1 cellular context compared by ENCODE assay signal in the genomic region with DNA sequence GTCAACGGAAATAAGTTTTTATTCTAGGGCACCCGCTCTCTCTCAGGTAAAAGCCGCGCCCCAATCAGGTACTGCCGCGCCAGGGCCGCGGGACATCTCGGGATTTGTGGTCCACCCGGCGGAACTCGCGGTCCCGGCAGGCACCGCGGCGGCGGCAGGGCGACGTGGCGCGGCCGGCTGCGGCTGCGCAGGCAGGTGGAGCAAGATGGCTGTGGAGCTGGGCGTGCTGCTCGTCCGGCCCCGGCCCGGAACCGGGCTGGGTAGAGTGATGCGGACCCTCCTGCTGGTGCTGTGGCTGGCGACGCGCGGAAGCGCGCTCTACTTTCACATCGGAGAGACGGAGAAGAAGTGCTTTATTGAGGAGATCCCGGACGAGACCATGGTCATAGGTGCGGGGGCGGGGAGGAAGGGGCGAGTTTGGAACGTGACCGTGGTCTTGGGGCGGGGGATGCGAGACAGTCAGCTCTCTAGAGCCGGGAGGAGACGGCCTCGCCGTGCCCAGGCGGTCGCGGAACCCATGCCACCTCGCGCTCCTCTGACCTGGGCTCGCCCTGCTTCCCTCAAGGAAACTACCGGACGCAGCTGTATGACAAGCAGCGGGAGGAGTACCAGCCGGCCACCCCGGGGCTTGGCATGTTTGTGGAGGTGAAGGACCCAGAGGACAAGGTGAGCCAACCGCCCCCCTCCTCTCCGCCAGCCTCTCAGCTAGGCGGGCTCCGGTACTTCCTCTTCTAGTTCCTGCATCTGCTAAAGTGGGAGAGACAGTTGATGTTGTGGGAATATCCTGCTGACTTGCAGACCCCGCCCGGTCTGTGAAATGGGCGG.
TF ChIP-seq lines count a peak whose summit lies in the region.

A gene (plus strand): TSS at position 194 of the 825 bp plus-strand sequence. CDS start 12 bp downstream, at position 206.

TF ChIP-seq in HEK293, 187 proteins besides CTCF, POLR2A, EP300 and RAD21 (continued from another document and continues in another):
- TF ChIP-seq YY1 (tag by site-specific recombination; IDR thresholded peaks at IDR 0.05) (peak; percentile 83), ZNF555 (tag by site-specific recombination; conservative IDR thresholded peaks at IDR 0.05) (no peak), ZNF701 (tag by site-specific recombination; IDR thresholded peaks at IDR 0.05) (no peak), KLF8 (tag by site-specific recombination; IDR thresholded peaks at IDR 0.05) (peak; percentile 43; the same call in 1 of the 2 replicates), ZNF324 (tag by site-specific recombination; IDR thresholded peaks at IDR 0.05) (peak; percentile 61; the same call in 1 of the 2 replicates), SCRT2 (tag by site-specific recombination; IDR thresholded peaks at IDR 0.05) (no peak), GLI4 (tag by site-specific recombination; IDR thresholded peaks at IDR 0.05) (no peak), ZBTB17 (tag by site-specific recombination; IDR thresholded peaks at IDR 0.05) (no peak), ZNF112 (tag by site-specific recombination; IDR thresholded peaks at IDR 0.05) (no peak), ZNF302 (tag by site-specific recombination; IDR thresholded peaks at IDR 0.05; ENCODE audit: low read depth) (no peak), ZNF23 (tag by site-specific recombination; IDR thresholded peaks at IDR 0.05; ENCODE audit: borderline replicate concordance) (no peak), YY2 (tag by site-specific recombination; IDR thresholded peaks at IDR 0.05) (peak; percentile 76), ZNF548 (tag by site-specific recombination; IDR thresholded peaks at IDR 0.05) (no peak), ZNF350 (tag by site-specific recombination; IDR thresholded peaks at IDR 0.05) (no peak), ZNF391 (tag by site-specific recombination; IDR thresholded peaks at IDR 0.05; ENCODE audit: borderline replicate concordance, low read depth) (peak; percentile 73; the same call in 1 of the 2 replicates), GLIS2 (tag by site-specific recombination; IDR thresholded peaks at IDR 0.05) (no peak), KLF16 (tag by site-specific recombination; IDR thresholded peaks at IDR 0.05) (no peak), ZBTB7A (tag by site-specific recombination; IDR thresholded peaks at IDR 0.05; ENCODE audit: low read depth) (0 out of 2 replicates have a peak, but pooled peaks have one; percentile 37), KLF9 (tag by site-specific recombination; IDR thresholded peaks at IDR 0.05; ENCODE audit: low read depth) (peak; percentile 70; the same call in 1 of the 2 replicates), ZNF2 (tag by site-specific recombination; IDR thresholded peaks at IDR 0.05) (no peak), ZNF157 (tag by site-specific recombination; IDR thresholded peaks at IDR 0.05) (no peak), ZSCAN23 (tag by site-specific recombination; IDR thresholded peaks at IDR 0.05) (no peak), ZNF623 (tag by site-specific recombination; IDR thresholded peaks at IDR 0.05) (no peak), ZNF654 (tag by site-specific recombination; IDR thresholded peaks at IDR 0.05; ENCODE audit: low read depth) (no peak), ZNF341 (tag by site-specific recombination; IDR thresholded peaks at IDR 0.05; ENCODE audit: low read depth) (peak; percentile 73), ZSCAN30 (tag by site-specific recombination; IDR thresholded peaks at IDR 0.05) (no peak), BCL11A (tag by site-specific recombination; IDR thresholded peaks at IDR 0.05; ENCODE audit: low read depth) (no peak), ZNF558 (tag by site-specific recombination; IDR thresholded peaks at IDR 0.05) (no peak), ZNF366 (tag by site-specific recombination; conservative IDR thresholded peaks at IDR 0.05) (no peak), ZNF138 (tag by site-specific recombination; IDR thresholded peaks at IDR 0.05; ENCODE audit: borderline replicate concordance) (no peak), ZNF792 (tag by site-specific recombination; IDR thresholded peaks at IDR 0.05) (no peak), SP3 (tag by site-specific recombination; IDR thresholded peaks at IDR 0.05) (peak; percentile 43), ZFP3 (tag by site-specific recombination; IDR thresholded peaks at IDR 0.05; ENCODE audit: low read depth) (no peak), ZNF677 (tag by site-specific recombination; IDR thresholded peaks at IDR 0.05) (no peak), ZNF561 (tag by site-specific recombination; IDR thresholded peaks at IDR 0.05; ENCODE audit: borderline replicate concordance) (no peak), ZNF521 (tag by site-specific recombination; IDR thresholded peaks at IDR 0.05) (no peak), ZNF837 (tag by site-specific recombination; IDR thresholded peaks at IDR 0.05) (no peak), ZBTB8A (tag by site-specific recombination; IDR thresholded peaks at IDR 0.05) (no peak), ZNF544 (tag by site-specific recombination; IDR thresholded peaks at IDR 0.05) (no peak)
- TF ChIP-seq, protein P1, sequence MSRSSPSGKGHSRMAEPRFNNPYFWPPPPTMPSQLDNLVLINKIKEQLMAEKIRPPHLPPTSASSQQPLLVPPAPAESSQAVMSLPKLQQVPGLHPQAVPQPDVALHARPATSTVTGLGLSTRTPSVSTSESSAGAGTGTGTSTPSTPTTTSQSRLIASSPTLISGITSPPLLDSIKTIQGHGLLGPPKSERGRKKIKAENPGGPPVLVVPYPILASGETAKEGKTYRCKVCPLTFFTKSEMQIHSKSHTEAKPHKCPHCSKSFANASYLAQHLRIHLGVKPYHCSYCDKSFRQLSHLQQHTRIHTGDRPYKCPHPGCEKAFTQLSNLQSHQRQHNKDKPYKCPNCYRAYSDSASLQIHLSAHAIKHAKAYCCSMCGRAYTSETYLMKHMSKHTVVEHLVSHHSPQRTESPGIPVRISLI (tag by site-specific recombination; IDR thresholded peaks at IDR 0.05): no peak
- TF ChIP-seq, protein P2, sequence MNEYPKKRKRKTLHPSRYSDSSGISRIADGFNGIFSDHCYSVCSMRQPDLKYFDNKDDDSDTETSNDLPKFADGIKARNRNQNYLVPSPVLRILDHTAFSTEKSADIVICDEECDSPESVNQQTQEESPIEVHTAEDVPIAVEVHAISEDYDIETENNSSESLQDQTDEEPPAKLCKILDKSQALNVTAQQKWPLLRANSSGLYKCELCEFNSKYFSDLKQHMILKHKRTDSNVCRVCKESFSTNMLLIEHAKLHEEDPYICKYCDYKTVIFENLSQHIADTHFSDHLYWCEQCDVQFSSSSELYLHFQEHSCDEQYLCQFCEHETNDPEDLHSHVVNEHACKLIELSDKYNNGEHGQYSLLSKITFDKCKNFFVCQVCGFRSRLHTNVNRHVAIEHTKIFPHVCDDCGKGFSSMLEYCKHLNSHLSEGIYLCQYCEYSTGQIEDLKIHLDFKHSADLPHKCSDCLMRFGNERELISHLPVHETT (tag by site-specific recombination; IDR thresholded peaks at IDR 0.05): no peak
- TF ChIP-seq, protein P3, sequence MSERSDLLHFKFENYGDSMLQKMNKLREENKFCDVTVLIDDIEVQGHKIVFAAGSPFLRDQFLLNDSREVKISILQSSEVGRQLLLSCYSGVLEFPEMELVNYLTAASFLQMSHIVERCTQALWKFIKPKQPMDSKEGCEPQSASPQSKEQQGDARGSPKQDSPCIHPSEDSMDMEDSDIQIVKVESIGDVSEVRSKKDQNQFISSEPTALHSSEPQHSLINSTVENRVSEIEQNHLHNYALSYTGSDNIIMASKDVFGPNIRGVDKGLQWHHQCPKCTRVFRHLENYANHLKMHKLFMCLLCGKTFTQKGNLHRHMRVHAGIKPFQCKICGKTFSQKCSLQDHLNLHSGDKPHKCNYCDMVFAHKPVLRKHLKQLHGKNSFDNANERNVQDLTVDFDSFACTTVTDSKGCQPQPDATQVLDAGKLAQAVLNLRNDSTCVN (tag by site-specific recombination; optimal IDR thresholded peaks at IDR 0.05): peak; percentile 88
- TF ChIP-seq, protein P4, sequence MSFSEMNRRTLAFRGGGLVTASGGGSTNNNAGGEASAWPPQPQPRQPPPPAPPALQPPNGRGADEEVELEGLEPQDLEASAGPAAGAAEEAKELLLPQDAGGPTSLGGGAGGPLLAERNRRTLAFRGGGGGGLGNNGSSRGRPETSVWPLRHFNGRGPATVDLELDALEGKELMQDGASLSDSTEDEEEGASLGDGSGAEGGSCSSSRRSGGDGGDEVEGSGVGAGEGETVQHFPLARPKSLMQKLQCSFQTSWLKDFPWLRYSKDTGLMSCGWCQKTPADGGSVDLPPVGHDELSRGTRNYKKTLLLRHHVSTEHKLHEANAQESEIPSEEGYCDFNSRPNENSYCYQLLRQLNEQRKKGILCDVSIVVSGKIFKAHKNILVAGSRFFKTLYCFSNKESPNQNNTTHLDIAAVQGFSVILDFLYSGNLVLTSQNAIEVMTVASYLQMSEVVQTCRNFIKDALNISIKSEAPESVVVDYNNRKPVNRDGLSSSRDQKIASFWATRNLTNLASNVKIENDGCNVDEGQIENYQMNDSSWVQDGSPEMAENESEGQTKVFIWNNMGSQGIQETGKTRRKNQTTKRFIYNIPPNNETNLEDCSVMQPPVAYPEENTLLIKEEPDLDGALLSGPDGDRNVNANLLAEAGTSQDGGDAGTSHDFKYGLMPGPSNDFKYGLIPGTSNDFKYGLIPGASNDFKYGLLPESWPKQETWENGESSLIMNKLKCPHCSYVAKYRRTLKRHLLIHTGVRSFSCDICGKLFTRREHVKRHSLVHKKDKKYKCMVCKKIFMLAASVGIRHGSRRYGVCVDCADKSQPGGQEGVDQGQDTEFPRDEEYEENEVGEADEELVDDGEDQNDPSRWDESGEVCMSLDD (tag by site-specific recombination; IDR thresholded peaks at IDR 0.05): no peak
- TF ChIP-seq, protein P5, sequence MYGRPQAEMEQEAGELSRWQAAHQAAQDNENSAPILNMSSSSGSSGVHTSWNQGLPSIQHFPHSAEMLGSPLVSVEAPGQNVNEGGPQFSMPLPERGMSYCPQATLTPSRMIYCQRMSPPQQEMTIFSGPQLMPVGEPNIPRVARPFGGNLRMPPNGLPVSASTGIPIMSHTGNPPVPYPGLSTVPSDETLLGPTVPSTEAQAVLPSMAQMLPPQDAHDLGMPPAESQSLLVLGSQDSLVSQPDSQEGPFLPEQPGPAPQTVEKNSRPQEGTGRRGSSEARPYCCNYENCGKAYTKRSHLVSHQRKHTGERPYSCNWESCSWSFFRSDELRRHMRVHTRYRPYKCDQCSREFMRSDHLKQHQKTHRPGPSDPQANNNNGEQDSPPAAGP (tag by site-specific recombination; IDR thresholded peaks at IDR 0.05): peak; percentile 65; the same call in 1 of the 2 replicates
- TF ChIP-seq, protein P6, sequence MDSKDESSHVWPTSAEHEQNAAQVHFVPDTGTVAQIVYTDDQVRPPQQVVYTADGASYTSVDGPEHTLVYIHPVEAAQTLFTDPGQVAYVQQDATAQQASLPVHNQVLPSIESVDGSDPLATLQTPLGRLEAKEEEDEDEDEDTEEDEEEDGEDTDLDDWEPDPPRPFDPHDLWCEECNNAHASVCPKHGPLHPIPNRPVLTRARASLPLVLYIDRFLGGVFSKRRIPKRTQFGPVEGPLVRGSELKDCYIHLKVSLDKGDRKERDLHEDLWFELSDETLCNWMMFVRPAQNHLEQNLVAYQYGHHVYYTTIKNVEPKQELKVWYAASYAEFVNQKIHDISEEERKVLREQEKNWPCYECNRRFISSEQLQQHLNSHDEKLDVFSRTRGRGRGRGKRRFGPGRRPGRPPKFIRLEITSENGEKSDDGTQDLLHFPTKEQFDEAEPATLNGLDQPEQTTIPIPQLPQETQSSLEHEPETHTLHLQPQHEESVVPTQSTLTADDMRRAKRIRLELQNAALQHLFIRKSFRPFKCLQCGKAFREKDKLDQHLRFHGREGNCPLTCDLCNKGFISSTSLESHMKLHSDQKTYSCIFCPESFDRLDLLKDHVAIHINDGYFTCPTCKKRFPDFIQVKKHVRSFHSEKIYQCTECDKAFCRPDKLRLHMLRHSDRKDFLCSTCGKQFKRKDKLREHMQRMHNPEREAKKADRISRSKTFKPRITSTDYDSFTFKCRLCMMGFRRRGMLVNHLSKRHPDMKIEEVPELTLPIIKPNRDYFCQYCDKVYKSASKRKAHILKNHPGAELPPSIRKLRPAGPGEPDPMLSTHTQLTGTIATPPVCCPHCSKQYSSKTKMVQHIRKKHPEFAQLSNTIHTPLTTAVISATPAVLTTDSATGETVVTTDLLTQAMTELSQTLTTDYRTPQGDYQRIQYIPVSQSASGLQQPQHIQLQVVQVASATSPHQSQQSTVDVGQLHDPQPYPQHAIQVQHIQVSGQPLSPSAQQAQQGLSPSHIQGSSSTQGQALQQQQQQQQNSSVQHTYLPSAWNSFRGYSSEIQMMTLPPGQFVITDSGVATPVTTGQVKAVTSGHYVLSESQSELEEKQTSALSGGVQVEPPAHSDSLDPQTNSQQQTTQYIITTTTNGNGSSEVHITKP (tag by site-specific recombination; IDR thresholded peaks at IDR 0.05): peak; percentile 83
- TF ChIP-seq, protein P7, sequence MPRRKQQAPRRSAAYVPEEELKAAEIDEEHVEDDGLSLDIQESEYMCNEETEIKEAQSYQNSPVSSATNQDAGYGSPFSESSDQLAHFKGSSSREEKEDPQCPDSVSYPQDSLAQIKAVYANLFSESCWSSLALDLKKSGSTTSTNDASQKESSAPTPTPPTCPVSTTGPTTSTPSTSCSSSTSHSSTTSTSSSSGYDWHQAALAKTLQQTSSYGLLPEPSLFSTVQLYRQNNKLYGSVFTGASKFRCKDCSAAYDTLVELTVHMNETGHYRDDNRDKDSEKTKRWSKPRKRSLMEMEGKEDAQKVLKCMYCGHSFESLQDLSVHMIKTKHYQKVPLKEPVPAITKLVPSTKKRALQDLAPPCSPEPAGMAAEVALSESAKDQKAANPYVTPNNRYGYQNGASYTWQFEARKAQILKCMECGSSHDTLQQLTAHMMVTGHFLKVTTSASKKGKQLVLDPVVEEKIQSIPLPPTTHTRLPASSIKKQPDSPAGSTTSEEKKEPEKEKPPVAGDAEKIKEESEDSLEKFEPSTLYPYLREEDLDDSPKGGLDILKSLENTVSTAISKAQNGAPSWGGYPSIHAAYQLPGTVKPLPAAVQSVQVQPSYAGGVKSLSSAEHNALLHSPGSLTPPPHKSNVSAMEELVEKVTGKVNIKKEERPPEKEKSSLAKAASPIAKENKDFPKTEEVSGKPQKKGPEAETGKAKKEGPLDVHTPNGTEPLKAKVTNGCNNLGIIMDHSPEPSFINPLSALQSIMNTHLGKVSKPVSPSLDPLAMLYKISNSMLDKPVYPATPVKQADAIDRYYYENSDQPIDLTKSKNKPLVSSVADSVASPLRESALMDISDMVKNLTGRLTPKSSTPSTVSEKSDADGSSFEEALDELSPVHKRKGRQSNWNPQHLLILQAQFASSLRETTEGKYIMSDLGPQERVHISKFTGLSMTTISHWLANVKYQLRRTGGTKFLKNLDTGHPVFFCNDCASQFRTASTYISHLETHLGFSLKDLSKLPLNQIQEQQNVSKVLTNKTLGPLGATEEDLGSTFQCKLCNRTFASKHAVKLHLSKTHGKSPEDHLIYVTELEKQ (tag by site-specific recombination; IDR thresholded peaks at IDR 0.05; ENCODE audit: borderline replicate concordance): 0 out of 2 replicates have a peak, but pooled peaks have one; percentile 16
